9 cellular contexts compared by ENCODE assay signal in the genomic region with DNA sequence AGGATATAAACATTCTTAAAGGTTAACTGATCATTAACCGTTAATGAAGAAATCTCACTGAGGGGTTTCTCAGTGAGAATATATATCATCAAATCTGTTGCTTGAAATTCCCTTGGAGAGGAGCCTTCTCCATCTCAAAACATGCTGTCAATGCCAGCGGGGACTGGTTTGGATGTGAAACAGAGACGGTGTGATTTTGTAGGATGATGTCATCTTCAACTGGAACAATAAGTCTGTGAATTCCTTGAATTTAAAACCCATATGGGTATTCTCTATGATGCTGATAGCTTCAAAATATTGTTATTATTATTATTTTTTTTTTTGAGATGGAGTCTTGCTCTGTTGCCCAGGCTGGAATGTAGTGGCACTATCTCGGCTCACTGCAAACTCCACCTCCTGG.
"Had no signal": no experiment of that assay in that cellular context is flagged by ENCODE, and none has a peak within 500 bp of the region (broad histone marks: within the 10 kb centered on the region; RNA-seq: fewer than 3 reads in every experiment).

No MANE protein-coding gene starts in this region.

- H3K27ac Mint-ChIP-seq: HFFc6 had no signal

- H3K27ac ChIP-seq: GM23248, HL-60 had no signal

- H3K4me3 Mint-ChIP-seq: HFFc6 had no signal

- H3K36me3 ChIP-seq: HAP-1 had no signal

- ATAC-seq: HCT116 had no signal

- H2AFZ ChIP-seq: GM23248 had no signal

- DNase-seq: GM23248, GOT3, H7, HFFc6, IMR-90, KBM-7 had no signal

- H3K9me3 ChIP-seq: HAP-1 had no signal

- H3K9ac ChIP-seq: GM23248 had no signal

- H3K9me3 Mint-ChIP-seq: HFFc6 had no signal

- H3K4me3 ChIP-seq: GM23248, HAP-1 had no signal
